Comparison of ENCODE assay signal across 9 cellular contexts in the genomic region with DNA sequence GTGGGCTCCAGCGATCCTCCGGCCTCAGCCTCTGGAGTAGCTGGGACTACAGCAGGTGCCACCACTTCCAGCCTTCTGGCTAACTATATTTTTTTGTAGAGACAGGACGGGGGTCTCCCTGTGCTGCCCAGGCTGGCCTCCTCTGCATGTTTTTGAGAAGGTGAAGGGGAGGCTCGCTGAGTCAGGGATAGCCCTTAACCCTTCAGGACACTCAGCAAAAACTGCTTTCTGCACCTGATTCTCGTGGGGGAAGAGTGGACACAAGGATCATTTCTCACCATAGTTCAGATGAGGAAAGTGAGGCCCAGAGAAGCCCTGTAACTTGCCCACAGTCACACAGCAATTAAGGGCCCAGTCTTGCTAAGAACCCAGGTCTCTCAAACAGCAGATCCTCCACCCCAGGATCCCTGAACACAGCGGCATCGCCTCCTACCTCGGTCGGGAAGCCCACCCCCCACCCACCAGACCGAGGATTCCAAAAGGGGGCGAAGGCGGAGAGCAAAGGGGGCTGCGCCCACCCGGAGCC. TPM values are rescaled to one million over a fixed set of nuclear protein-coding genes. Genes with fewer than 3 reads are reported as not detected.
A peak's percentile ranks its signal among the peaks of the same experiment; 100 is the strongest.
DNase-seq lines count a peak whose midpoint lies in the region; ATAC-seq, FAIRE-seq and TF ChIP-seq lines count a peak whose summit lies in the region.
"Had no signal": no experiment of that assay in that cellular context is flagged by ENCODE, and none has a peak within 500 bp of the region (broad histone marks: within the 10 kb centered on the region; RNA-seq: fewer than 3 reads in every experiment).

No MANE protein-coding gene starts in this region.

- POLR2A ChIA-PET in activated CD4-positive, alpha-beta memory T cell treated with anti-CD3 and anti-CD28 coated beads, Interleukin-2, amount 10 ng/mL, durations not matched to agents 7 days and 5 days (lab: Charles Lee) = interaction anchor here (0.5 to 1.7 kb wide), 4 partner anchors 16 to 201 kb away, joined by 3 to 11 read pairs (median 4); no protein-coding TSS in a partner anchor

- no peaks in the 10 kb centered on the region for H3K9me3 Mint-ChIP-seq in activated CD4-positive, alpha-beta memory T cell treated with anti-CD3 and anti-CD28 coated beads, Interleukin-2, amount 10 ng/mL, durations not matched to agents 7 days and 5 days

- ATAC-seq in GM21381 (IDR thresholded peaks at IDR 0.05; ENCODE audit: unreplicated experiment) (no peak), esophagus mucosa (no peak), HG03139 (IDR thresholded peaks at IDR 0.05; ENCODE audit: unreplicated experiment) (no peak)

- CTCF ChIA-PET in activated CD4-positive, alpha-beta memory T cell treated with anti-CD3 and anti-CD28 coated beads, Interleukin-2, amount 10 ng/mL, durations not matched to agents 7 days and 5 days (lab: Charles Lee) = interaction anchor here (1.5 to 2.4 kb wide), 3 partner anchors 26 to 35 kb away, joined by 3 to 10 read pairs (median 4); no protein-coding TSS in a partner anchor

- TF ChIP-seq CTCF in WERI-Rb-1 (IDR thresholded peaks at IDR 0.05; ENCODE audit: low read depth, low read length) = no peak

- H3K9me3 ChIP-seq in iPS DF 6.9 (ENCODE audit: control insufficient read depth, insufficient read depth, low read length) (no peaks in the 10 kb centered on the region), WERI-Rb-1 (ENCODE audit: severe bottlenecking) (no peaks in the 10 kb centered on the region)

- FAIRE-seq in GM19239 (lab: Jason Lieb, UNC) = peak; percentile 83

- peak overlapping the region; percentile 54 for H3K4me3 Mint-ChIP-seq in activated CD4-positive, alpha-beta memory T cell treated with anti-CD3 and anti-CD28 coated beads, Interleukin-2, amount 10 ng/mL, durations not matched to agents 7 days and 5 days

- peaks cover 15% of the 10 kb centered on the region for H3K27me3 ChIP-seq in iPS DF 6.9 (ENCODE audit: control insufficient read depth, insufficient read depth, low read length)
- no peaks in the 10 kb centered on the region for H3K27me3 ChIP-seq in WERI-Rb-1 (ENCODE audit: insufficient read depth, low read depth, severe bottlenecking)

- H3K36me3 ChIP-seq in iPS DF 6.9 (ENCODE audit: control insufficient read depth, insufficient read depth, low read length) = no peaks in the 10 kb centered on the region
- H3K36me3 ChIP-seq in WERI-Rb-1 = no peaks in the 10 kb centered on the region

- peak overlapping the region; percentile 58 for H3K27ac Mint-ChIP-seq in activated CD4-positive, alpha-beta memory T cell treated with anti-CD3 and anti-CD28 coated beads, Interleukin-2, amount 10 ng/mL, durations not matched to agents 7 days and 5 days

- WGBS in iPS DF 6.9 (ENCODE audit: insufficient coverage, insufficient read length) = no CpG with 5 or more reads among the region's 14 CpGs

- peak overlapping the region; percentile 57; the same call in 1 of the 2 replicates for H3K4me3 ChIP-seq in iPS DF 6.9 (ENCODE audit: low read length)
- H3K4me3 ChIP-seq in skin epidermis = peak overlapping the region; percentile 26 to 51 (median 38)
- H3K4me3 ChIP-seq in WERI-Rb-1 (ENCODE audit: low read depth, low read length) = no peak overlapping the region

- no peak for DNase-seq in GM19239 (ENCODE audit: insufficient read length, low spot score)
- no peak for DNase-seq in activated CD4-positive, alpha-beta memory T cell treated with anti-CD3 and anti-CD28 coated beads, Interleukin-2, amount 10 ng/mL, durations not matched to agents 7 days and 5 days
- no peak for DNase-seq in iPS DF 6.9 (ENCODE audit: low read depth, low spot score)
- DNase-seq in WERI-Rb-1 = no peak
- DNase-seq: NCI-H1092 had no signal

- H3K4me1 ChIP-seq in iPS DF 6.9 (ENCODE audit: control insufficient read depth, insufficient read depth, low read length) = peaks cover 5% of the 10 kb centered on the region; the same call in 1 of the 2 replicates

- H3K27ac ChIP-seq in iPS DF 6.9 (ENCODE audit: low read length) (no peak overlapping the region), skin epidermis (peak overlapping the region; percentile 23 to 90 (median 82)), WERI-Rb-1 (no peak overlapping the region)

- H3K36me3 Mint-ChIP-seq in activated CD4-positive, alpha-beta memory T cell treated with anti-CD3 and anti-CD28 coated beads, Interleukin-2, amount 10 ng/mL, durations not matched to agents 7 days and 5 days (ENCODE audit: low read depth) = no peaks in the 10 kb centered on the region

- H3K27me3 Mint-ChIP-seq in activated CD4-positive, alpha-beta memory T cell treated with anti-CD3 and anti-CD28 coated beads, Interleukin-2, amount 10 ng/mL, durations not matched to agents 7 days and 5 days = peaks cover 7% of the 10 kb centered on the region

- H3K4me1 Mint-ChIP-seq in activated CD4-positive, alpha-beta memory T cell treated with anti-CD3 and anti-CD28 coated beads, Interleukin-2, amount 10 ng/mL, durations not matched to agents 7 days and 5 days = peaks cover 72% of the 10 kb centered on the region

RNA-seq across cellular contexts. Expression of a gene that starts 1.3 kb away (rescaled TPM):
- total RNA-seq in activated CD4-positive, alpha-beta memory T cell treated with anti-CD3 and anti-CD28 coated beads, Interleukin-2, amount 10 ng/mL, durations not matched to agents 7 days and 5 days = not detected
- total RNA-seq in esophagus mucosa = 1.3 TPM

RNA-seq across cellular contexts. Expression of a gene that starts 29.8 kb away (rescaled TPM):
- 10 to 100 TPM; 16.9 to 18.9 TPM for total RNA-seq in activated CD4-positive, alpha-beta memory T cell treated with anti-CD3 and anti-CD28 coated beads, Interleukin-2, amount 10 ng/mL, durations not matched to agents 7 days and 5 days
- 51.7 TPM for total RNA-seq in esophagus mucosa

RNA-seq across cellular contexts. Expression of a gene that starts 38.3 kb away (rescaled TPM):
- 100 to 1,000 TPM; 577 to 593 TPM for total RNA-seq in activated CD4-positive, alpha-beta memory T cell treated with anti-CD3 and anti-CD28 coated beads, Interleukin-2, amount 10 ng/mL, durations not matched to agents 7 days and 5 days
- 20.5 TPM for total RNA-seq in esophagus mucosa

Comparison
In these comparisons a context has a peak if more than half of its experiments do, and no peak if none do; other contexts are left out.
1. H3K27ac ChIP-seq: peak in skin epidermis (21 of 21); none in iPS DF 6.9 (single experiment) and WERI-Rb-1 (single experiment).
2. RNA of a gene that starts 38.3 kb away (total RNA-seq): 577 to 593 TPM in activated CD4-positive, alpha-beta memory T cell treated with anti-CD3 and anti-CD28 coated beads, Interleukin-2, amount 10 ng/mL, durations not matched to agents 7 days and 5 days; 20.5 TPM in esophagus mucosa (single experiment); every median in the first group is over 10 times any median in the second.